Comparison of ENCODE assay signal across 29 cellular contexts in the genomic region with DNA sequence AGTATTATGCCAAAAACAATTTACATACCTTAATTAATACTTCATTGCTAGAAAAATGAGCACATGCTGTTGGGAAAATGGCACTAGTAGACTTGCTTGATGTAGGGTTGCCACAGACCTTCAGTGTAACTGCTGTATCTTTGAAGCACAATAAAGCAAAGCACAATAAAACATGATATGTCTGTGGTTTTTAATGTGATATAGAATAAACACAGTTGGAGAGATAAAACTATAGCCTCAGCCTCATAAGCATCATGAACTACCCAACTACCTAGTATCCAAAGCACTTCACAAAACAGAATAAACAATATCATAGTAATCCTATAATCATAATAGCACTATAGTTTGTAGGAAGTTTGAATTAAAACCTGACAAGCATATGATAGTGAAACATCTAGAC.
"Had no signal": no experiment of that assay in that cellular context is flagged by ENCODE, and none has a peak within 500 bp of the region (broad histone marks: within the 10 kb centered on the region; RNA-seq: fewer than 3 reads in every experiment).

No MANE protein-coding gene starts in this region.

- DNase-seq: activated B cell treated with CpG ODN at 0.5 μM for 24 hours; activated CD4-positive, alpha-beta T cell treated with anti-CD3 and anti-CD28 coated beads for 48 hours; activated CD4-positive, alpha-beta T cell treated with anti-CD3 and anti-CD28 coated beads, Interleukin-2, amount 50 U/mL, for 1 hour; activated CD4-positive, alpha-beta T cell treated with anti-CD3 and anti-CD28 coated beads, Interleukin-2, amount 50 U/mL, for 48 hours; activated CD8-positive, alpha-beta memory T cell treated with anti-CD3 and anti-CD28 coated beads for 24 hours; activated CD8-positive, alpha-beta T cell treated with anti-CD3 and anti-CD28 coated beads for 36 hours; activated effector memory CD4-positive, alpha-beta T cell treated with Interleukin-2 at 50 U/mL for 16 hours; activated gamma-delta T cell treated with Interleukin-2 at 50 U/mL for 16 hours; activated naive CD4-positive, alpha-beta T cell treated with anti-CD3 and anti-CD28 coated beads, Interleukin-2, amount 50 U/mL, for 16 hours; activated naive CD4-positive, alpha-beta T cell treated with Interleukin-2 at 50 U/mL for 16 hours; activated T-cell treated with anti-CD3 and anti-CD28 coated beads, Interleukin-2, amount 50 U/mL, for 4 hours; amniotic stem cell; anterior cingulate cortex; brain microvascular endothelial cell; cortex of kidney; dermis blood vessel endothelial cell; effector CD4-positive, alpha-beta T cell; effector memory CD8-positive, alpha-beta T cell; erythroblast; foreskin keratinocyte; gastrocnemius medialis; glutamatergic neuron; heart right ventricle; T1000; WERI-Rb-1 had no signal

- H3K4me1 ChIP-seq: esophagus muscularis mucosa, foreskin keratinocyte, gastrocnemius medialis, heart right ventricle had no signal

- H3K79me2 ChIP-seq: hepatocyte had no signal

- ATAC-seq: activated CD4-positive, CD25-positive, alpha-beta regulatory T cell treated with anti-CD3 and anti-CD28 coated beads, Interleukin-2, amount 50 U/mL, for 24 hours; activated CD8-positive, alpha-beta T cell treated with anti-CD3 and anti-CD28 coated beads for 36 hours; activated T-cell treated with anti-CD3 and anti-CD28 coated beads, Interleukin-2, amount 50 U/mL, for 4 hours; activated T-helper 17 cell treated with anti-CD3 and anti-CD28 coated beads, Interleukin-2, amount 50 U/mL, for 72 hours; effector memory CD8-positive, alpha-beta T cell; foreskin keratinocyte; gastrocnemius medialis; heart right ventricle had no signal

- H3K4me3 ChIP-seq: esophagus muscularis mucosa, gastrocnemius medialis, heart right ventricle, hepatocyte had no signal

- H3K27ac ChIP-seq: brain microvascular endothelial cell, esophagus muscularis mucosa, foreskin keratinocyte, gastrocnemius medialis, heart right ventricle, hepatocyte, WERI-Rb-1 had no signal

- H3K27me3 ChIP-seq: brain microvascular endothelial cell, esophagus muscularis mucosa, foreskin keratinocyte, gastrocnemius medialis, hepatocyte had no signal

- H3K9me3 ChIP-seq: esophagus muscularis mucosa, gastrocnemius medialis had no signal

- H3K36me3 ChIP-seq: brain microvascular endothelial cell, esophagus muscularis mucosa, gastrocnemius medialis, heart right ventricle, WERI-Rb-1 had no signal

- H3K4me2 ChIP-seq: hepatocyte had no signal

- H2AFZ ChIP-seq: hepatocyte had no signal
